Comparison of ENCODE assay signal across 10 cellular contexts in genomic region chr4:125728568-125728967, GRCh38.
DNase-seq lines count a peak whose midpoint lies in the region; ATAC-seq and TF ChIP-seq lines count a peak whose summit lies in the region.
"Had no signal": no experiment of that assay in that cellular context is flagged by ENCODE, and none has a peak within 500 bp of the region (broad histone marks: within the 10 kb centered on the region; RNA-seq: fewer than 3 reads in every experiment).

No MANE protein-coding gene starts in this region.

- peaks cover 25% of the 10 kb centered on the region for H3K4me1 ChIP-seq in GM23338 (ENCODE audit: insufficient read depth)
- no peaks in the 10 kb centered on the region for H3K4me1 ChIP-seq in CD4-positive, alpha-beta memory T cell (ENCODE audit: insufficient read depth, low read length)

- DNase-seq in GM23338 (ENCODE audit: low spot score) (peak; percentile 40), SK-MEL-5 (ENCODE audit: low read depth, low spot score) (peak; percentile 3), fibroblast of villous mesenchyme (ENCODE audit: low read depth) (peak; percentile 92), sciatic nerve (ENCODE audit: low spot score) (no peak), ureter (ENCODE audit: low spot score) (no peak), DMS79 (lab: John Stamatoyannopoulos, UW) (no peak)
- DNase-seq in CD4-positive, alpha-beta memory T cell: no peak

- no peak overlapping the region for H3K4me2 ChIP-seq in GM23338

- ATAC-seq in GM23338: peak; percentile 90
- peak; percentile 38 for ATAC-seq in sciatic nerve
- no peak for ATAC-seq in HG02970 (IDR thresholded peaks at IDR 0.05; ENCODE audit: low FRiP score, unreplicated experiment)

- intact Hi-C loops in sciatic nerve (cut with DNase I): no loop called here
- intact Hi-C loops in CD4-positive, alpha-beta memory T cell (cut with micrococcal nuclease): no loop called here

- no peaks in the 10 kb centered on the region for H3K36me3 Mint-ChIP-seq in GM23338 (ENCODE audit: low read depth)
- no peaks in the 10 kb centered on the region for H3K36me3 Mint-ChIP-seq in CD4-positive, alpha-beta memory T cell

- peaks cover 43% of the 10 kb centered on the region for H3K4me1 Mint-ChIP-seq in GM23338
- H3K4me1 Mint-ChIP-seq in CD4-positive, alpha-beta memory T cell: no peaks in the 10 kb centered on the region

- no peaks in the 10 kb centered on the region for H3K9me3 ChIP-seq in CD4-positive, alpha-beta memory T cell (ENCODE audit: control insufficient read depth in 1 of 2, low read length in 2 of 2)

- in situ Hi-C loops in SK-MEL-5 (cut with HindIII; ENCODE audit: low pct_unique_long_range_greater_than_20kb, low sequenced_read_pairs): no loop called here

- H3K4me3 ChIP-seq in GM23338: no peak overlapping the region
- no peak overlapping the region for H3K4me3 ChIP-seq in fibroblast of villous mesenchyme (ENCODE audit: low read depth, low read length)
- H3K4me3 ChIP-seq in CD4-positive, alpha-beta memory T cell (ENCODE audit: low read length in 2 of 2): no peak overlapping the region

- H3K36me3 ChIP-seq in GM23338 (ENCODE audit: insufficient read depth): no peaks in the 10 kb centered on the region
- H3K36me3 ChIP-seq in CD4-positive, alpha-beta memory T cell (ENCODE audit: insufficient read depth, low read length): no peaks in the 10 kb centered on the region

- H3K9me3 Mint-ChIP-seq in GM23338: no peaks in the 10 kb centered on the region
- peaks cover 0 to 6% (median 1%) of the 10 kb centered on the region in 8 donors for H3K9me3 Mint-ChIP-seq in CD4-positive, alpha-beta memory T cell

- no peak for TF ChIP-seq CTCF in GM23338 (conservative IDR thresholded peaks at IDR 0.05; ENCODE audit: low read depth in 2 of 2)
- no peak for TF ChIP-seq CTCF in fibroblast of villous mesenchyme (IDR thresholded peaks at IDR 0.05; ENCODE audit: insufficient read depth, low read depth, low read length)

- POLR2A ChIA-PET in CD4-positive, alpha-beta memory T cell (lab: Charles Lee; ENCODE audit: partially characterized antibody): no interaction called here

- peaks cover 4% of the 10 kb centered on the region; the same call in 1 of the 2 replicates for H3K9me2 ChIP-seq in GM23338 (ENCODE audit: insufficient read depth)

- no peaks in the 10 kb centered on the region for H3K79me2 ChIP-seq in GM23338 (replicated peaks; ENCODE audit: insufficient read depth)

- H3K27me3 Mint-ChIP-seq in GM23338 (ENCODE audit: insufficient read depth, low read depth, poor library complexity): no peaks in the 10 kb centered on the region
- H3K27me3 Mint-ChIP-seq in CD4-positive, alpha-beta memory T cell: no peaks in the 10 kb centered on the region
- H3K27me3 Mint-ChIP-seq: stimulated activated naive CD8-positive, alpha-beta T cell treated with anti-CD3 and anti-CD28 coated beads, Interleukin-15, Interleukin-2, amounts not matched to agents 100 ng/mL and 50 ng/mL, for 24 hours had no signal

- no peak overlapping the region for H3K27ac ChIP-seq in GM23338 (ENCODE audit: low read depth)
- no peak overlapping the region for H3K27ac ChIP-seq in CD4-positive, alpha-beta memory T cell (ENCODE audit: low read depth, low read length)
- H3K27ac ChIP-seq: VCaP had no signal

- H4K20me1 ChIP-seq in GM23338 (replicated peaks; ENCODE audit: insufficient read depth): no peaks in the 10 kb centered on the region

- H3K27me3 ChIP-seq in GM23338 (ENCODE audit: insufficient read depth): no peaks in the 10 kb centered on the region
- no peaks in the 10 kb centered on the region for H3K27me3 ChIP-seq in CD4-positive, alpha-beta memory T cell (ENCODE audit: insufficient read depth, low read length)

- 0 out of 2 replicates have a peak overlapping the region, but pooled peaks have one; percentile 4 for H3K27ac Mint-ChIP-seq in GM23338
- H3K27ac Mint-ChIP-seq in CD4-positive, alpha-beta memory T cell: no peak overlapping the region
- H3K27ac Mint-ChIP-seq: stimulated activated naive CD8-positive, alpha-beta T cell treated with anti-CD3 and anti-CD28 coated beads, Interleukin-15, Interleukin-2, amounts not matched to agents 100 ng/mL and 50 ng/mL, for 24 hours had no signal

- no peak overlapping the region for H3K4me3 Mint-ChIP-seq in GM23338
- H3K4me3 Mint-ChIP-seq in CD4-positive, alpha-beta memory T cell: no peak overlapping the region
- H3K4me3 Mint-ChIP-seq: stimulated activated naive CD8-positive, alpha-beta T cell treated with anti-CD3 and anti-CD28 coated beads, Interleukin-15, Interleukin-2, amounts not matched to agents 100 ng/mL and 50 ng/mL, for 24 hours had no signal

- H2AFZ ChIP-seq in GM23338: no peak overlapping the region

- CTCF ChIA-PET in CD4-positive, alpha-beta memory T cell (lab: Charles Lee; ENCODE audit: partially characterized antibody): no interaction called here

- H3F3A ChIP-seq in GM23338 (replicated peaks; ENCODE audit: low read depth): no peaks in the 10 kb centered on the region

TF ChIP-seq in GM23338, 12 proteins besides CTCF, POLR2A, EP300 and RAD21:
- TF ChIP-seq ZNF114 (CRISPR knock-in tag; IDR thresholded peaks at IDR 0.05) (no peak), REST (IDR thresholded peaks at IDR 0.05; ENCODE audit: unreplicated experiment) (no peak), JUNB (IDR thresholded peaks at IDR 0.05; ENCODE audit: unreplicated experiment) (no peak), CREB1 (CRISPR knock-in tag; IDR thresholded peaks at IDR 0.05; ENCODE audit: low read depth) (no peak), NANOG (IDR thresholded peaks at IDR 0.05; ENCODE audit: borderline replicate concordance) (no peak)
TF ChIP-seq in GM23338: peak in this region for 0.

Comparison
In these comparisons a context has a peak if more than half of its experiments do, and no peak if none do; other contexts are left out.
1. DNase-seq: peak in GM23338 (single experiment), SK-MEL-5 (single experiment) and fibroblast of villous mesenchyme (single experiment); none in sciatic nerve (single experiment), CD4-positive, alpha-beta memory T cell (0 of 5), ureter (single experiment) and DMS79 (single experiment).